Comparison of ENCODE assay signal across 10 cellular contexts in the genomic region with DNA sequence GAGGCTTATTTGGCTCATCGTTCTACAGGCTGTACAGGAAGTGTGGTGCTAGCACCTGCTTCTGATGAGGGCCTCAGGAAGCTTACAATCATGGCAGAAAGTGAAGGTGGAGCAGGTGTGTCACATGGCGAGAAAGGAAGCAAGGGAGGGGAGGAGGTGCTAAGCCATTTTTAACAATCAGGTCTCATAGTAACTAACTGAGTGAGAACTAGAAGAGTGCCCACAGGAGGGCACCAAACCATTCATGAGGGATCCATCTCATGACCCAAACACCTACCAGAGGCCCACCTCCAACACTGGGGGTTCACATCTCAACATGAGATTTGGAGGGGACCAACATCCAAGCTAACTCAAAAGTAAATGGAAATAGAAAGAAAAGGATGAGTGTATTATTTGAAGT.
DNase-seq lines count a peak whose midpoint lies in the region; ATAC-seq and TF ChIP-seq lines count a peak whose summit lies in the region.
"Had no signal": no experiment of that assay in that cellular context is flagged by ENCODE, and none has a peak within 500 bp of the region (broad histone marks: within the 10 kb centered on the region; RNA-seq: fewer than 3 reads in every experiment).

No MANE protein-coding gene starts in this region.

- TF ChIP-seq CTCF in KMS-11 (conservative IDR thresholded peaks at IDR 0.05; ENCODE audit: low read depth, low read length): peak; percentile 41; the same call in 1 of the 2 replicates
- TF ChIP-seq CTCF in osteoblast (IDR thresholded peaks at IDR 0.05; ENCODE audit: extremely low read depth, low read depth, low read length): peak; percentile 41

- H3K9ac ChIP-seq in KMS-11: no peak overlapping the region

- ATAC-seq in HG02970 (IDR thresholded peaks at IDR 0.05; ENCODE audit: low FRiP score, unreplicated experiment): no peak
- no peak for ATAC-seq in sciatic nerve

- H2AFZ ChIP-seq in KMS-11 (ENCODE audit: low read depth): no peak overlapping the region
- H2AFZ ChIP-seq in osteoblast (ENCODE audit: low read length): peak overlapping the region; percentile 11

- no peaks in the 10 kb centered on the region for H4K20me1 ChIP-seq in KMS-11 (ENCODE audit: insufficient read depth)
- H4K20me1 ChIP-seq in osteoblast (ENCODE audit: insufficient read depth, low read length): no peaks in the 10 kb centered on the region

- H3K4me3 ChIP-seq in KMS-11 (IDR thresholded peaks at IDR 0.05; ENCODE audit: insufficient read depth, low read depth, low read length): no peak overlapping the region
- H3K4me3 ChIP-seq in osteoblast (ENCODE audit: insufficient read depth, low read length): no peak overlapping the region
- H3K4me3 ChIP-seq: tibial nerve had no signal

- DNase-seq in DMS153 treated with DMSO at 0.1 percent for 48 hours (lab: John Stamatoyannopoulos, UW; ENCODE audit: unreplicated experiment) (peak; percentile 2), DMS153 (lab: John Stamatoyannopoulos, UW) (no peak), amniotic stem cell (lab: John Stamatoyannopoulos, UW) (peak; percentile 12), osteoblast (ENCODE audit: insufficient read length, low spot score, missing footprints) (no peak), sciatic nerve (ENCODE audit: low spot score) (no peak), NCI-H2081 (lab: John Stamatoyannopoulos, UW) (no peak)
- DNase-seq: activated naive CD4-positive, alpha-beta T cell treated with Interleukin-2 at 50 U/mL for 16 hours had no signal

- H3K79me2 ChIP-seq in KMS-11 (ENCODE audit: insufficient read depth, low read depth): no peaks in the 10 kb centered on the region
- H3K79me2 ChIP-seq in osteoblast (ENCODE audit: insufficient read depth, low read length): no peaks in the 10 kb centered on the region

- H3K36me3 ChIP-seq in KMS-11 (ENCODE audit: insufficient read depth) (no peaks in the 10 kb centered on the region), osteoblast (ENCODE audit: insufficient read depth, low read length) (no peaks in the 10 kb centered on the region)
- H3K36me3 ChIP-seq: tibial nerve had no signal

- H3K4me2 ChIP-seq in KMS-11 (no peak overlapping the region), osteoblast (ENCODE audit: insufficient read depth, low read length) (peak overlapping the region; percentile 66)

- H3K27ac ChIP-seq in KMS-11 (no peak overlapping the region), osteoblast (ENCODE audit: low read depth, low read length) (peak overlapping the region; percentile 92)
- H3K27ac ChIP-seq: tibial nerve had no signal

- H3K4me1 ChIP-seq in KMS-11 (ENCODE audit: low read depth, poor library complexity, severe bottlenecking): peaks cover 4% of the 10 kb centered on the region
- peaks cover 21% of the 10 kb centered on the region for H3K4me1 ChIP-seq in osteoblast (ENCODE audit: insufficient read depth, low read length)

- H3K27me3 ChIP-seq in KMS-11 (ENCODE audit: insufficient read depth, low read depth): no peaks in the 10 kb centered on the region
- no peaks in the 10 kb centered on the region for H3K27me3 ChIP-seq in osteoblast (ENCODE audit: insufficient read depth, low read length)
- H3K27me3 ChIP-seq: tibial nerve had no signal

- H3K9me3 ChIP-seq in osteoblast (ENCODE audit: low read depth, low read length): no peaks in the 10 kb centered on the region
- H3K9me3 ChIP-seq: tibial nerve had no signal

- intact Hi-C loops in sciatic nerve (cut with DNase I): no loop called here

Comparison
In these comparisons a context has a peak if more than half of its experiments do, and no peak if none do; other contexts are left out.
1. DNase-seq: peak in DMS153 treated with DMSO at 0.1 percent for 48 hours (single experiment) and amniotic stem cell (single experiment); none in DMS153 (single experiment), osteoblast (single experiment), sciatic nerve (single experiment) and NCI-H2081 (0 of 2).